20 cellular contexts compared by ENCODE assay signal in the genomic region with DNA sequence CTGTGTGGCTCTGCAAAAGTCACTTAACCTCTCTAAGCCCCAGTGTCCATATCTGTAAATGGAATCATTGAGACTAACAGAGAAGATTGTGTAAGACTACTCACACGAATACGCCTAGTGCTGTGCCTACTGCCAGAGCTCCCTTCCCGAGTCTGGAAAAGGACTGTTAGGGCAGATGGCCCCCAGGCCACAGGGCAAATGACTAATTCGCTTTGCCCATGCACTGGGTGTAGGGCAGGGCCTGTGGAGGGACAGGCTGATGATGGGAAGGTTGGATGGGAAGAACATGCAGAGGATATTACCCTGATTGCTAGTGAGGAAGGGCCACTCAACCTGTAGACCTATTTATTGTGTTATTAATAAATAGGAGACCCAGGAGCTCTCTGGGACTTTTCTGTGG. TPM values are rescaled to one million over a fixed set of nuclear protein-coding genes. Genes with fewer than 3 reads are reported as not detected.
A peak's percentile ranks its signal among the peaks of the same experiment; 100 is the strongest.
DNase-seq lines count a peak whose midpoint lies in the region; ATAC-seq and TF ChIP-seq lines count a peak whose summit lies in the region.
"Had no signal": no experiment of that assay in that cellular context is flagged by ENCODE, and none has a peak within 500 bp of the region (broad histone marks: within the 10 kb centered on the region; RNA-seq: fewer than 3 reads in every experiment).

No MANE protein-coding gene starts in this region.

- peak overlapping the region in 8 of 11 experiments; percentile 20 to 68 (median 51); a peak in 12 of 22 replicates for H3K4me2 ChIP-seq in BLaER1 treated with 17β-estradiol and CSF1 and Interleukin-3, amounts not matched to agents 10 nM and 100 nM

- H4K20me1 ChIP-seq in BLaER1 treated with 17β-estradiol and CSF1 and Interleukin-3, amounts not matched to agents 10 nM and 100 nM, result no peaks in the 10 kb centered on the region; a peak in 2 of 22 replicates

- CTCF ChIA-PET in RWPE1 (lab: Yijun Ruan, JAX), result interaction anchor here (1.3 to 6.9 kb wide), 2 partner anchors 45 to 105 kb away, joined by 3 to 180 read pairs; partner anchors contain the start of gene CYB561D1

- no peaks in the 10 kb centered on the region for H3K36me3 ChIP-seq in BLaER1 treated with 17β-estradiol and CSF1 and Interleukin-3, amounts not matched to agents 10 nM and 100 nM
- H3K36me3 ChIP-seq in WERI-Rb-1 (no peaks in the 10 kb centered on the region), gastroesophageal sphincter (no peaks in the 10 kb centered on the region), colonic mucosa (no peaks in the 10 kb centered on the region)
- H3K36me3 ChIP-seq: prostate gland, upper lobe of left lung had no signal

- peak overlapping the region in 7 of 11 experiments; percentile 16 to 52 (median 19); a peak in 6 of 22 replicates for H3K9ac ChIP-seq in BLaER1 treated with 17β-estradiol and CSF1 and Interleukin-3, amounts not matched to agents 10 nM and 100 nM
- H3K9ac ChIP-seq in colonic mucosa (ENCODE audit: low read depth in 2 of 2, low read length in 2 of 2), result no peak overlapping the region

- H3K9me3 ChIP-seq in BLaER1 treated with 17β-estradiol and CSF1 and Interleukin-3, amounts not matched to agents 10 nM and 100 nM (replicated peaks in 1 of 11), result no peaks in the 10 kb centered on the region
- H3K9me3 ChIP-seq in WERI-Rb-1 (ENCODE audit: severe bottlenecking) (no peaks in the 10 kb centered on the region), gastroesophageal sphincter (no peaks in the 10 kb centered on the region), colonic mucosa (no peaks in the 10 kb centered on the region)
- H3K9me3 ChIP-seq: prostate gland, upper lobe of left lung had no signal

- peaks cover 11 to 47% (median 36%) of the 10 kb centered on the region in 10 experiments; a peak in 19 of 20 replicates for H3K4me1 ChIP-seq in BLaER1 treated with 17β-estradiol and CSF1 and Interleukin-3, amounts not matched to agents 10 nM and 100 nM
- H3K4me1 ChIP-seq in gastroesophageal sphincter, result peaks cover 2 to 43% (median 10%) of the 10 kb centered on the region in 3 donors
- H3K4me1 ChIP-seq in colonic mucosa, result peaks cover 5% of the 10 kb centered on the region
- H3K4me1 ChIP-seq: prostate gland had no signal

- no peak overlapping the region; a peak in 1 of 20 replicates for H3K4me3 ChIP-seq in BLaER1 treated with 17β-estradiol and CSF1 and Interleukin-3, amounts not matched to agents 10 nM and 100 nM
- no peak overlapping the region for H3K4me3 ChIP-seq in WERI-Rb-1 (ENCODE audit: low read depth, low read length)
- no peak overlapping the region for H3K4me3 ChIP-seq in gastroesophageal sphincter
- no peak overlapping the region for H3K4me3 ChIP-seq in colonic mucosa
- H3K4me3 ChIP-seq: prostate gland, upper lobe of left lung had no signal

- no peak for TF ChIP-seq EP300 in gastroesophageal sphincter (IDR thresholded peaks at IDR 0.05)

- no peak overlapping the region for H3K27ac ChIP-seq in BLaER1 treated with 17β-estradiol and CSF1 and Interleukin-3, amounts not matched to agents 10 nM and 100 nM
- H3K27ac ChIP-seq in WERI-Rb-1 (peak overlapping the region; percentile 63), gastroesophageal sphincter (peak overlapping the region; percentile 7 to 63 (median 58)), colonic mucosa (no peak overlapping the region), RWPE1 (no peak overlapping the region)
- H3K27ac ChIP-seq: prostate gland, upper lobe of left lung had no signal

- WGBS in gastroesophageal sphincter (ENCODE audit: low coverage in 1 of 2), 2 donors, result 33 to 70% methylated on average over 2 to 3 of the region's 4 CpGs

- H3K27me3 ChIP-seq in BLaER1 treated with 17β-estradiol and CSF1 and Interleukin-3, amounts not matched to agents 10 nM and 100 nM, result no peaks in the 10 kb centered on the region
- H3K27me3 ChIP-seq in WERI-Rb-1 (ENCODE audit: insufficient read depth, low read depth, severe bottlenecking), result no peaks in the 10 kb centered on the region
- H3K27me3 ChIP-seq in gastroesophageal sphincter, result no peaks in the 10 kb centered on the region
- no peaks in the 10 kb centered on the region for H3K27me3 ChIP-seq in colonic mucosa
- H3K27me3 ChIP-seq: upper lobe of left lung had no signal

- ATAC-seq in gastroesophageal sphincter, result no peak
- ATAC-seq in sciatic nerve, result no peak
- ATAC-seq: natural killer cell; stimulated activated memory B cell treated with anti-CD40 and anti-IgM and Interleukin-4, amounts not matched to agents 10 μg/mL and 1 μg/mL and 100 μg/mL, for 72 hours had no signal

- DNase-seq in WERI-Rb-1, result no peak
- peak; percentile 32 for DNase-seq in sciatic nerve (ENCODE audit: low spot score)
- no peak for DNase-seq in NOMO-1 (lab: John Stamatoyannopoulos, UW; ENCODE audit: unreplicated experiment in 2 of 2)
- DNase-seq in SW 1271 (lab: John Stamatoyannopoulos, UW), result no peak
- DNase-seq in colonic mucosa, result no peak
- DNase-seq in RWPE1 (ENCODE audit: low spot score), result no peak
- DNase-seq: activated CD4-positive, alpha-beta memory T cell treated with anti-CD3 and anti-CD28 coated beads for 36 hours; activated naive CD4-positive, alpha-beta T cell treated with anti-CD3 and anti-CD28 coated beads, Interleukin-2, amount 50 U/mL, for 16 hours; activated T-cell treated with anti-CD3 and anti-CD28 coated beads, Interleukin-2, amount 50 U/mL, for 24 hours; DND-41; erythroblast; immature natural killer cell; natural killer cell; NCI-H1436 treated with DMSO at 0.1 percent for 48 hours; upper lobe of left lung had no signal

- intact Hi-C loops in sciatic nerve (cut with DNase I), result no loop called here
- intact Hi-C loops in colonic mucosa (cut with DNase I), result loop anchor here (10.0 kb wide), 1 partner anchor 111 kb away; the partner anchor contains the start of gene PSMA5

- TF ChIP-seq CTCF in WERI-Rb-1 (IDR thresholded peaks at IDR 0.05; ENCODE audit: low read depth, low read length) (no peak), gastroesophageal sphincter (IDR thresholded peaks at IDR 0.05) (no peak), colonic mucosa (IDR thresholded peaks at IDR 0.05) (no peak), RWPE1 (conservative IDR thresholded peaks at IDR 0.05; ENCODE audit: low read depth) (no peak)

- POLR2A ChIA-PET in RWPE1 (lab: Yijun Ruan, JAX; ENCODE audit: low non-redundant PET), result no interaction called here

- no peak for TF ChIP-seq POLR2A in gastroesophageal sphincter (IDR thresholded peaks at IDR 0.05)

RNA-seq across cellular contexts. Expression of gene GPR61, which starts 4.2 kb away (rescaled TPM):
- not detected for total RNA-seq in gastroesophageal sphincter
- total RNA-seq in sciatic nerve, result not detected
- not detected for total RNA-seq in colonic mucosa
- total RNA-seq: HT1080, upper lobe of left lung had no signal

RNA-seq across cellular contexts. Expression of gene GNAI3, which starts 12.9 kb away (rescaled TPM):
- total RNA-seq in gastroesophageal sphincter, result 1 to 10 TPM; 6.6 to 9.4 (median 8.0) TPM
- 7.0 TPM for total RNA-seq in sciatic nerve
- total RNA-seq in colonic mucosa, result 1 to 10 TPM; 7.7 to 8.9 TPM

RNA-seq across cellular contexts. Expression of gene AMIGO1, which starts 26.0 kb away (rescaled TPM):
- total RNA-seq in gastroesophageal sphincter (10 to 100 TPM in 3 of 4 donors, 1 to 10 TPM in 1; 7.7 to 19.3 (median 14.7) TPM), sciatic nerve (15.6 TPM), colonic mucosa (1 to 10 TPM; 2.5 to 3.9 TPM)

RNA-seq across cellular contexts. Expression of gene CYB561D1, which starts 41.6 kb away (rescaled TPM):
- total RNA-seq in gastroesophageal sphincter (10 to 100 TPM in 3 of 4 donors, 1 to 10 TPM in 1; 8.3 to 15.9 (median 10.7) TPM), sciatic nerve (7.6 TPM), colonic mucosa (10 to 100 TPM in 1 of 2 donors, 1 to 10 TPM in 1; 8.1 to 12.5 TPM)

RNA-seq across cellular contexts. Expression of gene ATXN7L2, which starts 51.8 kb away (rescaled TPM):
- 1 to 10 TPM; 1.6 to 2.7 (median 2.5) TPM for total RNA-seq in gastroesophageal sphincter
- 5.0 TPM for total RNA-seq in sciatic nerve
- 1 to 10 TPM; 2.3 to 4.0 TPM for total RNA-seq in colonic mucosa

Comparison
In these comparisons a context has a peak if more than half of its experiments do, and no peak if none do; other contexts are left out.
1. H3K27ac ChIP-seq: peak in WERI-Rb-1 (single experiment) and gastroesophageal sphincter (4 of 4); none in BLaER1 treated with 17β-estradiol and CSF1 and Interleukin-3, amounts not matched to agents 10 nM and 100 nM (0 of 11), colonic mucosa (single experiment) and RWPE1 (single experiment).
2. H3K9ac ChIP-seq: peak in BLaER1 treated with 17β-estradiol and CSF1 and Interleukin-3, amounts not matched to agents 10 nM and 100 nM (7 of 11); none in colonic mucosa (0 of 2).